ENCODE assay signal across 10 cellular contexts in the genomic region with DNA sequence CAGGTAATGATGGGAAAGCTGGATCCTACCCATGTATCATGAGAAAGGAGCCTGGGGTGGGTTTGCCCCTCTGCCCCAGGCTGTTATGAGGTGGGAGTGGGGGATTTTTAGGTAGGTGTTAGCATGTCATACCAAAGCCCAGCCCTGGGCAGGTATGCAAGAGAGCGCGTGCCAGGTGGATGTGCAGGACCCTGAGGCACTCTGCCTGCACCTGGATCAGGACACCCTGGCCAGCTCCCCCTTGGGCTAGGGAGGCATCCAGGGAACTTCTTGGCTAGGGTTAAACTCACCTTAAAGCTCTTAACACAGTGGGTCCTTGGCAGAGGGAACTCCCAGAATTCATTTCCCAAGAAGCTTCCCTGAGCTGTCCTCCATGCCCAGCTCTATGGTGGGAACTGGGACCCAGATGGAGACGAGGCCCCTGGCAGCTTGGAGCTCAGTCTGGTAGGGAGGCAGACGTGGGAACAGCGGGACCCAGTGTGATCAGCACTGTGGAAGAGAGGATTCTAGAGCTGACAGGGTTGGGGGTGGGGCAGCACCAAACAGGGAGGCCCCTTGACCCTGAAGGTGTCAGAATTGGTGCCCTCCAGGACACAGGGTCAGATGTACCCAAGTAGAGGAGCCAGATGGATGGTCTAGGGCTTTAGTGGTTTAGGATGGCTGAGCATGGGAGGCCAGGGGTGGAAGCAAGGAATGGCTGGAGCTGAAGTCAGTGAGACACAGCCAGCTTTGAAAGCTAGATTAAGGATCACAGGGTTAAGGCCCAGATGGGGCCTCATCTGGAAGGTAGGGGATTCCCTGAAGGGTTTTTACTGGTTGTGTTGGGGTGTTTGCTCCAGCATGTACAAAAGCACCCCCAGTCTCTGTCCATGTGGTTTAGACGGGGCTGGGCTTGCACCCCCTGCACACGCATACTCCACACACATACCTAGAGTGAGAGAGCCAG. TPM values are rescaled to one million over a fixed set of nuclear protein-coding genes. Genes with fewer than 3 reads are reported as not detected.
A peak's percentile ranks its signal among the peaks of the same experiment; 100 is the strongest.
DNase-seq lines count a peak whose midpoint lies in the region; ATAC-seq, FAIRE-seq and TF ChIP-seq lines count a peak whose summit lies in the region.
"Had no signal": no experiment of that assay in that cellular context is flagged by ENCODE, and none has a peak within 500 bp of the region (broad histone marks: within the 10 kb centered on the region; RNA-seq: fewer than 3 reads in every experiment).

No MANE protein-coding gene starts in this region.

- H3K9me3 ChIP-seq in OCI-LY7 (ENCODE audit: low read length) (no peaks in the 10 kb centered on the region), PC-3 (ENCODE audit: low read length) (no peaks in the 10 kb centered on the region)

- H3K4me2 ChIP-seq in OCI-LY7 (ENCODE audit: low read length) = no peak overlapping the region
- no peak overlapping the region for H3K4me2 ChIP-seq in PC-3 (ENCODE audit: low read length)

- no peaks in the 10 kb centered on the region for H3K9me2 ChIP-seq in OCI-LY7 (ENCODE audit: insufficient read depth, low read length)
- H3K9me2 ChIP-seq in PC-3 (replicated peaks; ENCODE audit: low read length) = no peaks in the 10 kb centered on the region

- H3K27ac ChIP-seq in OCI-LY7 (ENCODE audit: low read depth, low read length, poor library complexity, severe bottlenecking) = no peak overlapping the region
- H3K27ac ChIP-seq in PC-3 (ENCODE audit: low read length) = no peak overlapping the region

- H3K79me2 ChIP-seq in OCI-LY7 (ENCODE audit: insufficient read depth, low read depth, low read length) = no peaks in the 10 kb centered on the region
- H3K79me2 ChIP-seq in PC-3 (ENCODE audit: low read length) = peaks cover 41% of the 10 kb centered on the region

- H3K36me3 ChIP-seq in OCI-LY7 (ENCODE audit: insufficient read depth, low read length) = peaks cover 33% of the 10 kb centered on the region
- peaks cover 14% of the 10 kb centered on the region for H3K36me3 ChIP-seq in PC-3 (ENCODE audit: low read depth, low read length)

- H3K27me3 ChIP-seq in PC-3 (ENCODE audit: low read length) = no peaks in the 10 kb centered on the region

- POLR2A ChIA-PET in OCI-LY7 (lab: Charles Lee) = interaction anchor here (0.5 to 1.8 kb wide), 6 partner anchors 11 to 92 kb away, joined by 3 to 10 read pairs (median 4); a partner anchor contains a TSS
- POLR2A ChIA-PET in PC-3 (lab: Charles Lee; ENCODE audit: unreplicated experiment) = interaction anchor here (1.3 kb wide), 1 partner anchor 18 kb away, joined by 3 read pairs; a partner anchor contains a TSS

- intact Hi-C loops in OCI-LY7 (cut with micrococcal nuclease; ENCODE audit: unreplicated experiment) = loop anchor here (2.0 kb wide), 1 partner anchor 14 kb away; no protein-coding TSS in a partner anchor
- intact Hi-C loops in PC-3 (cut with micrococcal nuclease) = no loop called here

- peak overlapping the region; percentile 84 to 97 (median 91) for H3K27ac Mint-ChIP-seq in immature natural killer cell

- peaks cover 45 to 49% of the 10 kb centered on the region in 2 donors for H3K4me1 Mint-ChIP-seq in immature natural killer cell

- peaks cover 4 to 16% (median 7%) of the 10 kb centered on the region in 3 donors for H3K36me3 Mint-ChIP-seq in immature natural killer cell

- no peak overlapping the region for H3K9ac ChIP-seq in PC-3 (ENCODE audit: low read length)

- H3K4me1 ChIP-seq in OCI-LY7 (ENCODE audit: insufficient read depth, low read length, poor library complexity, severe bottlenecking) = peaks cover 44% of the 10 kb centered on the region
- H3K4me1 ChIP-seq in PC-3 (ENCODE audit: insufficient read depth, low read length) = peaks cover 23% of the 10 kb centered on the region

- CTCF ChIA-PET in OCI-LY7 (lab: Charles Lee; ENCODE audit: unreplicated experiment) (interaction anchor here (0.6 to 0.7 kb wide), 3 partner anchors 18 to 78 kb away, joined by 3 to 6 read pairs (median 3); no protein-coding TSS in a partner anchor), PC-3 (lab: Charles Lee) (interaction anchor here (2.2 kb wide), 1 partner anchor 11 kb away, joined by 5 read pairs; no protein-coding TSS in a partner anchor)

- H4K20me1 ChIP-seq in OCI-LY7 (ENCODE audit: insufficient read depth, low read length) = 0 out of 2 replicates have a peak, but pooled peaks cover 9% of the 10 kb centered on the region
- H4K20me1 ChIP-seq in PC-3 (ENCODE audit: low read length) = no peaks in the 10 kb centered on the region

- H3F3A ChIP-seq in PC-3 (ENCODE audit: low read length, unreplicated experiment) = peaks cover 10% of the 10 kb centered on the region

- no peak for DNase-seq in GM12892 (ENCODE audit: insufficient read length)
- peak; percentile 20 for DNase-seq in OCI-LY7 (ENCODE audit: low spot score)
- DNase-seq in immature natural killer cell = no peak
- no peak for DNase-seq in D341Med (ENCODE audit: low spot score)
- DNase-seq in PC-3 = no peak
- DNase-seq in germinal center (ENCODE audit: low spot score) = no peak
- DNase-seq: NCI-H2171 treated with DMSO at 0.1 percent for 48 hours had no signal

- TF ChIP-seq CTCF in OCI-LY7 (conservative IDR thresholded peaks at IDR 0.05; ENCODE audit: low read length) (no peak), PC-3 (conservative IDR thresholded peaks at IDR 0.05; ENCODE audit: low read depth, low read length) (no peak)

- H3K4me3 Mint-ChIP-seq in immature natural killer cell = peak overlapping the region in 4 of 5 donors; percentile 6 to 88 (median 80)

- H2AFZ ChIP-seq in OCI-LY7 (ENCODE audit: low read length) (no peak overlapping the region), PC-3 (ENCODE audit: low read length) (no peak overlapping the region)

- H3K4me3 ChIP-seq in OCI-LY7 (ENCODE audit: low read depth, low read length, poor library complexity, severe bottlenecking) (no peak overlapping the region), PC-3 (ENCODE audit: low read length) (no peak overlapping the region)

- no peaks in the 10 kb centered on the region for H3K9me3 Mint-ChIP-seq in immature natural killer cell

- no peak for ATAC-seq in PC-3

- BruUV-seq in OCI-LY7 (replicated peaks; lab: Mats Ljungman, UMichigan) = no TSS peak
- BruUV-seq in PC-3 (replicated peaks; lab: Mats Ljungman, UMichigan) = no TSS peak

- peak; percentile 95 for FAIRE-seq in GM12892 (lab: Jason Lieb, UNC)

- no peak for TF ChIP-seq POLR2A in GM12892 (IDR thresholded peaks at IDR 0.05; ENCODE audit: low read depth, low read length)

- peaks cover 14 to 20% (median 16%) of the 10 kb centered on the region in 3 donors for H3K27me3 Mint-ChIP-seq in immature natural killer cell (ENCODE audit: low read depth in 3 of 3)

RNA-seq across cellular contexts. Expression of a gene that starts 2.2 kb away (rescaled TPM):
- polyA plus RNA-seq in GM12892 (2012; ENCODE audit: missing spikeins) = 0.34 TPM
- 7.0 and 13.6 TPM in 2 replicates for total RNA-seq in OCI-LY7 (2014; rRNA removed; shearing (Covaris generic))
- total RNA-seq in OCI-LY7 (2022) (12.5 and 12.8 TPM in 2 replicates), PC-3 (2014; rRNA removed) (40.6 and 47.2 TPM in 2 replicates)
- polyA plus RNA-seq in immature natural killer cell = 10 to 100 TPM in 2 of 3 donors, 1 to 10 TPM in 1; 9.6 to 25.4 (median 17.5) TPM

RNA-seq across cellular contexts. Expression of a gene that starts 17.9 kb away (rescaled TPM):
- 26.9 TPM for polyA plus RNA-seq in GM12892 (2012; ENCODE audit: missing spikeins)
- 43.4 and 46.2 TPM in 2 replicates for total RNA-seq in OCI-LY7 (2014; rRNA removed; shearing (Covaris generic))
- total RNA-seq in OCI-LY7 (2022) (99.4 and 102 TPM in 2 replicates), PC-3 (2014; rRNA removed) (69.9 and 88.8 TPM in 2 replicates)
- 100 to 1,000 TPM; 102 to 129 (median 103) TPM for polyA plus RNA-seq in immature natural killer cell

RNA-seq across cellular contexts. Expression of a gene that starts 29.1 kb away (rescaled TPM):
- 6.8 TPM for polyA plus RNA-seq in GM12892 (2012; ENCODE audit: missing spikeins)
- total RNA-seq in OCI-LY7 (2014; rRNA removed; shearing (Covaris generic)) = 11.7 and 17.4 TPM in 2 replicates
- total RNA-seq in OCI-LY7 (2022) (21.3 and 22.0 TPM in 2 replicates), PC-3 (2014; rRNA removed) (127 and 207 TPM in 2 replicates)
- polyA plus RNA-seq in immature natural killer cell = 1 to 10 TPM in 2 of 3 donors, under 1 TPM in 1; 0.93 to 4.2 (median 2.8) TPM

RNA-seq across cellular contexts. Expression of a gene that starts 35.0 kb away (rescaled TPM):
- 0.74 TPM for polyA plus RNA-seq in GM12892 (2012; ENCODE audit: missing spikeins)
- 1.2 TPM in 1 of 2 replicates, not detected in the other for total RNA-seq in OCI-LY7 (2014; rRNA removed; shearing (Covaris generic))
- total RNA-seq in OCI-LY7 (2022) = 3.0 and 3.8 TPM in 2 replicates
- polyA plus RNA-seq in immature natural killer cell = 1 to 10 TPM in 2 of 3 donors, not detected in 1; 1.3 to 2.3 TPM
- total RNA-seq in PC-3 (2014; rRNA removed) = 31.0 and 36.8 TPM in 2 replicates
- total RNA-seq: osteoblast had no signal

RNA-seq across cellular contexts. Expression of a gene that starts 43.9 kb away (rescaled TPM):
- polyA plus RNA-seq in GM12892 (2012; ENCODE audit: missing spikeins) = not detected
- total RNA-seq in OCI-LY7 (2014; rRNA removed; shearing (Covaris generic)) = not detected in 2 replicates
- total RNA-seq in OCI-LY7 (2022) (not detected in 2 replicates), PC-3 (2014; rRNA removed) (not detected in 2 replicates)
- polyA plus RNA-seq in immature natural killer cell = not detected
- total RNA-seq: glomerular endothelial cell; osteoblast; T-helper 2 cell treated with Interferon-gamma antibody and Interleukin-4, amounts not matched to agents 100 ng/mL and 5 ng/mL, for 36 hours had no signal
